Comparison of ENCODE assay signal across 8 cellular contexts in the genomic region with DNA sequence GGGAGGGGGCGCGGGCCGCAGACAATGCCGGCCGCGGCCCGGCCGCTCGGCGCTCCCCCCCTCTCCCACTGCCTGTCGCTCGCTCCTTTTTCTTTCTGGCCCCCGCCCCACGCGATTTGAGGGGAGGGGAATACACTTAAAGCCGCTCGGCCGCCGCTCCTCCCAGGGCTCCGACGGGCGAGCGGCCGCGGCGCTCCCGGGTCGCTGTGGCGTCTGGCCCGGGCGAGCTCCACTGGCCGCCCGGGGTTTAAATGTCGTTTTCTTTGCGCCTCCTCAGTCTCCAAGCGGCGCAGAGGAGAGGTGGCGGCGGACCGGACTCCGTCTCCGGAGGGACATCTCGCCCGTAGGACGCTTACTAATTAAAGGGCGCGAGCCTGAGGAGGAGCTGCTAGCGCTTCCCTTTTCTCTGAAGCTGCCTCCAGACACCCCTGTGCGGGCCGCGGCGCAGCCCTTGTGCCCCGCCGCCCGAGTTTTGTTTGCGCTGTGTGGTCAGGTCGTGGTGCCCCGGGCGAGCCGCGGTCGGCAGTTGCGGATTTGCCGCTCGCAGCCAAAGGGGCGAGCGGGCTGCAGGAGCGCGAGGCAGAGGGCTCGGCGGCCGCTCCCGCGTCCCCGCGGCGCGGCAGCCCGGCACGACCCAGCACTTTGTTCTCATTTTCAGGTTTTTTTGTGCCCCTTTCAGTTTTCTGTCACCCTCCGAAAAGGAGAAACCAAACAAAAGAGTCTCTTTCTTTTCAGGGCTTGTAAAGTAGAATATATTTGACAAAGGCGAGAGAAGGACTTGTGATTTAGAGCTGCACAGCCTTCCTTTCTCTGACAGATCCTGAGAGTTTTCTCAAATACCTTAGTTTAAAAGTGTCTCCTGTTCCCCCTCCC. TPM values are rescaled to one million over a fixed set of nuclear protein-coding genes. Genes with fewer than 3 reads are reported as not detected.
A peak's percentile ranks its signal among the peaks of the same experiment; 100 is the strongest.
DNase-seq lines count a peak whose midpoint lies in the region; ATAC-seq and TF ChIP-seq lines count a peak whose summit lies in the region.

No MANE protein-coding gene starts in this region.

- H3K4me1 ChIP-seq in Peyer's patch: peaks cover 0 to 31% (median 6%) of the 10 kb centered on the region in 4 donors
- H3K4me1 ChIP-seq in adrenal gland (replicated peaks in 1 of 2): peaks cover 0 to 32% of the 10 kb centered on the region in 2 donors
- H3K4me1 ChIP-seq in left ventricle myocardium inferior: peaks cover 54% of the 10 kb centered on the region
- H3K4me1 ChIP-seq in psoas muscle: peaks cover 19% of the 10 kb centered on the region

- TF ChIP-seq CTCF in Peyer's patch (IDR thresholded peaks at IDR 0.05): no peak
- no peak for TF ChIP-seq CTCF in adrenal gland (IDR thresholded peaks at IDR 0.05)
- TF ChIP-seq CTCF in left ventricle myocardium inferior (IDR thresholded peaks at IDR 0.05; ENCODE audit: borderline replicate concordance): no peak
- no peak for TF ChIP-seq CTCF in psoas muscle (IDR thresholded peaks at IDR 0.05)

- H3K9me3 ChIP-seq in Peyer's patch (no peaks in the 10 kb centered on the region), adrenal gland (replicated peaks in 1 of 3) (no peaks in the 10 kb centered on the region), left ventricle myocardium inferior (replicated peaks) (no peaks in the 10 kb centered on the region), psoas muscle (no peaks in the 10 kb centered on the region)

- DNase-seq in activated T-cell treated with anti-CD3 and anti-CD28 coated beads, Interleukin-2, amount 50 U/mL, for 1 hour: peak; percentile 51
- DNase-seq in activated T-cell treated with anti-CD3 and anti-CD28 coated beads for 4 hours (no peak), Peyer's patch (peak; percentile 38 to 74 (median 70)), adrenal gland (peak; percentile 56 to 68 (median 60)), left ventricle myocardium inferior (peak; percentile 47), psoas muscle (peak; percentile 46 to 71)

- H3K4me3 ChIP-seq in Peyer's patch (peak overlapping the region; percentile 86 to 92 (median 88)), adrenal gland (peak overlapping the region; percentile 79 to 98 (median 96)), left ventricle myocardium inferior (peak overlapping the region; percentile 98), psoas muscle (peak overlapping the region; percentile 91)

- intact Hi-C loops in adrenal gland (cut with DNase I) (loop anchor here (5.0 to 10.0 kb wide), 4 partner anchors 71 to 331 kb away; a partner anchor contains a TSS), left ventricle myocardium inferior (cut with micrococcal nuclease) (loop anchor here (5.0 to 10.0 kb wide), 2 partner anchors 71 to 324 kb away; no protein-coding TSS in a partner anchor), psoas muscle (cut with DNase I) (loop anchor here (2.0 to 10.0 kb wide), 8 partner anchors 74 to 379 kb away; a partner anchor contains a TSS)

- WGBS in adrenal gland, 4 donors: 1% methylated on average over 23 to 81 of the region's 82 CpGs
- WGBS in psoas muscle, 3 donors: 1 to 2% (median 1%) methylated on average over 64 to 82 of the region's 82 CpGs

- ATAC-seq in psoas muscle (peak in 3 of 4 donors; percentile 11 to 13 (median 13)), HG02759 (IDR thresholded peaks at IDR 0.05; ENCODE audit: unreplicated experiment) (no peak), GM18909 (IDR thresholded peaks at IDR 0.05; ENCODE audit: poor library complexity, unreplicated experiment) (no peak)

- peak overlapping the region; percentile 76 to 92 (median 86) for H3K27ac ChIP-seq in Peyer's patch
- H3K27ac ChIP-seq in adrenal gland: peak overlapping the region; percentile 57 to 99 (median 86)
- peak overlapping the region; percentile 85 for H3K27ac ChIP-seq in left ventricle myocardium inferior (replicated peaks)
- H3K27ac ChIP-seq in psoas muscle: peak overlapping the region; percentile 80

- TF ChIP-seq POLR2A in Peyer's patch (IDR thresholded peaks at IDR 0.05): no peak
- peak in 1 of 2 donors; percentile 53 for TF ChIP-seq POLR2A in adrenal gland (IDR thresholded peaks at IDR 0.05)

- no peaks in the 10 kb centered on the region for H3K36me3 ChIP-seq in Peyer's patch
- no peaks in the 10 kb centered on the region for H3K36me3 ChIP-seq in adrenal gland (replicated peaks in 1 of 2)
- peaks cover 7% of the 10 kb centered on the region for H3K36me3 ChIP-seq in left ventricle myocardium inferior
- no peaks in the 10 kb centered on the region for H3K36me3 ChIP-seq in psoas muscle (ENCODE audit: insufficient read depth in 1 of 2, low read depth in 1 of 2)

- no peaks in the 10 kb centered on the region for H3K27me3 ChIP-seq in Peyer's patch
- no peaks in the 10 kb centered on the region for H3K27me3 ChIP-seq in adrenal gland
- H3K27me3 ChIP-seq in left ventricle myocardium inferior (ENCODE audit: low read depth): no peaks in the 10 kb centered on the region
- no peaks in the 10 kb centered on the region for H3K27me3 ChIP-seq in psoas muscle (ENCODE audit: insufficient read depth in 3 of 3, low read length in 2 of 3)

RNA-seq across cellular contexts. Expression of a gene that starts 1.5 kb away (rescaled TPM):
- total RNA-seq in Peyer's patch: 10 to 100 TPM; 13.3 to 19.4 (median 16.0) TPM
- total RNA-seq in adrenal gland: 10 to 100 TPM in 5 of 8 donors, 1 to 10 TPM in 3; 6.6 to 14.6 (median 10.7) TPM
- 1 to 10 TPM; 7.3 to 8.3 (median 8.2) TPM for polyA plus RNA-seq in adrenal gland
- 5.7 TPM for total RNA-seq in left ventricle myocardium inferior
- 1 to 10 TPM; 2.4 to 6.3 (median 4.2) TPM for total RNA-seq in psoas muscle
- 1 to 10 TPM; 1.4 to 5.8 (median 2.0) TPM for polyA plus RNA-seq in psoas muscle

Comparison
In these comparisons a context has a peak if more than half of its experiments do, and no peak if none do; other contexts are left out.
1. ATAC-seq: peak in psoas muscle (3 of 4); none in HG02759 (single experiment) and GM18909 (single experiment).
2. Peak in every context shown above with its lines, with median percentiles within 50 percentile points of each other: H3K27ac ChIP-seq and H3K4me3 ChIP-seq.